Comparison of ENCODE assay signal across 1 cellular context in the genomic region with DNA sequence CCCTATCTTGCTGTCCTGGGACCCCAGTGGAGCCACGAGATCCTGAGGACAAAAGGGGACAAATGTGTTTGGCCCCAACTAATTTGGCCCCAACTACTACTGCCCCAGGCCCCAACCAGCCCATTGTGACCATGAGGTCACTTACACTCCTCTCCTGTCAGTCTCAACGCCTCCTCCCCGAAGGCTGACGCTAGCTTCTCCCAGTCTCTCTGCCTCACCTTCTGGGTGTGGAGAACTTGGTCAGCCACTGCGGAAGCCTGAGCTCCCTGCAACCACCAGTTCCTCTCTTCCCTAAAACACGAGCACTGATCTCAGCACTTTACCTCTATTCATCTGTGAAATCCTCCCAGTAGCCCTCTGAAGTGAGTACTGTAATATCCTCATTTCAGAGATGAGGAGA.
TF ChIP-seq lines count a peak whose summit lies in the region.

No MANE protein-coding gene starts in this region.

TF ChIP-seq in H1, 55 proteins besides CTCF, POLR2A, EP300 and RAD21:
- TF ChIP-seq, protein P1, sequence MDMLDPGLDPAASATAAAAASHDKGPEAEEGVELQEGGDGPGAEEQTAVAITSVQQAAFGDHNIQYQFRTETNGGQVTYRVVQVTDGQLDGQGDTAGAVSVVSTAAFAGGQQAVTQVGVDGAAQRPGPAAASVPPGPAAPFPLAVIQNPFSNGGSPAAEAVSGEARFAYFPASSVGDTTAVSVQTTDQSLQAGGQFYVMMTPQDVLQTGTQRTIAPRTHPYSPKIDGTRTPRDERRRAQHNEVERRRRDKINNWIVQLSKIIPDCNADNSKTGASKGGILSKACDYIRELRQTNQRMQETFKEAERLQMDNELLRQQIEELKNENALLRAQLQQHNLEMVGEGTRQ (IDR thresholded peaks at IDR 0.05; ENCODE audit: low read length), result no peak
- TF ChIP-seq SUZ12 (IDR thresholded peaks at IDR 0.05; ENCODE audit: low read length) (no peak), CREB1 (IDR thresholded peaks at IDR 0.05) (no peak), SIRT6 (IDR thresholded peaks at IDR 0.05; ENCODE audit: low read length) (no peak), TAF7 (optimal IDR thresholded peaks at IDR 0.05; ENCODE audit: borderline replicate concordance, low read depth, low read length) (no peak), PHF8 (conservative IDR thresholded peaks at IDR 0.05; ENCODE audit: low read depth, low read length) (no peak), CTBP2 (IDR thresholded peaks at IDR 0.05; ENCODE audit: borderline replicate concordance, insufficient read depth, insufficient read length, low read length) (no peak), EGR1 (IDR thresholded peaks at IDR 0.05; ENCODE audit: borderline replicate concordance, low read depth, low read length) (no peak), RNF2 (IDR thresholded peaks at IDR 0.05; ENCODE audit: borderline replicate concordance, low read depth, low read length, missing control alignments, poor library complexity, severe bottlenecking) (no peak), RXRA (IDR thresholded peaks at IDR 0.05; ENCODE audit: insufficient read depth, low read depth, low read length) (no peak), SP1 (IDR thresholded peaks at IDR 0.05; ENCODE audit: low read depth, low read length) (no peak), HDAC2 (IDR thresholded peaks at IDR 0.05; ENCODE audit: borderline replicate concordance in 1 of 2, low read depth in 2 of 2, low read length in 2 of 2) (no peak)
- TF ChIP-seq, protein P2, sequence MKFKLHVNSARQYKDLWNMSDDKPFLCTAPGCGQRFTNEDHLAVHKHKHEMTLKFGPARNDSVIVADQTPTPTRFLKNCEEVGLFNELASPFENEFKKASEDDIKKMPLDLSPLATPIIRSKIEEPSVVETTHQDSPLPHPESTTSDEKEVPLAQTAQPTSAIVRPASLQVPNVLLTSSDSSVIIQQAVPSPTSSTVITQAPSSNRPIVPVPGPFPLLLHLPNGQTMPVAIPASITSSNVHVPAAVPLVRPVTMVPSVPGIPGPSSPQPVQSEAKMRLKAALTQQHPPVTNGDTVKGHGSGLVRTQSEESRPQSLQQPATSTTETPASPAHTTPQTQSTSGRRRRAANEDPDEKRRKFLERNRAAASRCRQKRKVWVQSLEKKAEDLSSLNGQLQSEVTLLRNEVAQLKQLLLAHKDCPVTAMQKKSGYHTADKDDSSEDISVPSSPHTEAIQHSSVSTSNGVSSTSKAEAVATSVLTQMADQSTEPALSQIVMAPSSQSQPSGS (IDR thresholded peaks at IDR 0.05; ENCODE audit: low read length), result no peak
- TF ChIP-seq, protein P3, sequence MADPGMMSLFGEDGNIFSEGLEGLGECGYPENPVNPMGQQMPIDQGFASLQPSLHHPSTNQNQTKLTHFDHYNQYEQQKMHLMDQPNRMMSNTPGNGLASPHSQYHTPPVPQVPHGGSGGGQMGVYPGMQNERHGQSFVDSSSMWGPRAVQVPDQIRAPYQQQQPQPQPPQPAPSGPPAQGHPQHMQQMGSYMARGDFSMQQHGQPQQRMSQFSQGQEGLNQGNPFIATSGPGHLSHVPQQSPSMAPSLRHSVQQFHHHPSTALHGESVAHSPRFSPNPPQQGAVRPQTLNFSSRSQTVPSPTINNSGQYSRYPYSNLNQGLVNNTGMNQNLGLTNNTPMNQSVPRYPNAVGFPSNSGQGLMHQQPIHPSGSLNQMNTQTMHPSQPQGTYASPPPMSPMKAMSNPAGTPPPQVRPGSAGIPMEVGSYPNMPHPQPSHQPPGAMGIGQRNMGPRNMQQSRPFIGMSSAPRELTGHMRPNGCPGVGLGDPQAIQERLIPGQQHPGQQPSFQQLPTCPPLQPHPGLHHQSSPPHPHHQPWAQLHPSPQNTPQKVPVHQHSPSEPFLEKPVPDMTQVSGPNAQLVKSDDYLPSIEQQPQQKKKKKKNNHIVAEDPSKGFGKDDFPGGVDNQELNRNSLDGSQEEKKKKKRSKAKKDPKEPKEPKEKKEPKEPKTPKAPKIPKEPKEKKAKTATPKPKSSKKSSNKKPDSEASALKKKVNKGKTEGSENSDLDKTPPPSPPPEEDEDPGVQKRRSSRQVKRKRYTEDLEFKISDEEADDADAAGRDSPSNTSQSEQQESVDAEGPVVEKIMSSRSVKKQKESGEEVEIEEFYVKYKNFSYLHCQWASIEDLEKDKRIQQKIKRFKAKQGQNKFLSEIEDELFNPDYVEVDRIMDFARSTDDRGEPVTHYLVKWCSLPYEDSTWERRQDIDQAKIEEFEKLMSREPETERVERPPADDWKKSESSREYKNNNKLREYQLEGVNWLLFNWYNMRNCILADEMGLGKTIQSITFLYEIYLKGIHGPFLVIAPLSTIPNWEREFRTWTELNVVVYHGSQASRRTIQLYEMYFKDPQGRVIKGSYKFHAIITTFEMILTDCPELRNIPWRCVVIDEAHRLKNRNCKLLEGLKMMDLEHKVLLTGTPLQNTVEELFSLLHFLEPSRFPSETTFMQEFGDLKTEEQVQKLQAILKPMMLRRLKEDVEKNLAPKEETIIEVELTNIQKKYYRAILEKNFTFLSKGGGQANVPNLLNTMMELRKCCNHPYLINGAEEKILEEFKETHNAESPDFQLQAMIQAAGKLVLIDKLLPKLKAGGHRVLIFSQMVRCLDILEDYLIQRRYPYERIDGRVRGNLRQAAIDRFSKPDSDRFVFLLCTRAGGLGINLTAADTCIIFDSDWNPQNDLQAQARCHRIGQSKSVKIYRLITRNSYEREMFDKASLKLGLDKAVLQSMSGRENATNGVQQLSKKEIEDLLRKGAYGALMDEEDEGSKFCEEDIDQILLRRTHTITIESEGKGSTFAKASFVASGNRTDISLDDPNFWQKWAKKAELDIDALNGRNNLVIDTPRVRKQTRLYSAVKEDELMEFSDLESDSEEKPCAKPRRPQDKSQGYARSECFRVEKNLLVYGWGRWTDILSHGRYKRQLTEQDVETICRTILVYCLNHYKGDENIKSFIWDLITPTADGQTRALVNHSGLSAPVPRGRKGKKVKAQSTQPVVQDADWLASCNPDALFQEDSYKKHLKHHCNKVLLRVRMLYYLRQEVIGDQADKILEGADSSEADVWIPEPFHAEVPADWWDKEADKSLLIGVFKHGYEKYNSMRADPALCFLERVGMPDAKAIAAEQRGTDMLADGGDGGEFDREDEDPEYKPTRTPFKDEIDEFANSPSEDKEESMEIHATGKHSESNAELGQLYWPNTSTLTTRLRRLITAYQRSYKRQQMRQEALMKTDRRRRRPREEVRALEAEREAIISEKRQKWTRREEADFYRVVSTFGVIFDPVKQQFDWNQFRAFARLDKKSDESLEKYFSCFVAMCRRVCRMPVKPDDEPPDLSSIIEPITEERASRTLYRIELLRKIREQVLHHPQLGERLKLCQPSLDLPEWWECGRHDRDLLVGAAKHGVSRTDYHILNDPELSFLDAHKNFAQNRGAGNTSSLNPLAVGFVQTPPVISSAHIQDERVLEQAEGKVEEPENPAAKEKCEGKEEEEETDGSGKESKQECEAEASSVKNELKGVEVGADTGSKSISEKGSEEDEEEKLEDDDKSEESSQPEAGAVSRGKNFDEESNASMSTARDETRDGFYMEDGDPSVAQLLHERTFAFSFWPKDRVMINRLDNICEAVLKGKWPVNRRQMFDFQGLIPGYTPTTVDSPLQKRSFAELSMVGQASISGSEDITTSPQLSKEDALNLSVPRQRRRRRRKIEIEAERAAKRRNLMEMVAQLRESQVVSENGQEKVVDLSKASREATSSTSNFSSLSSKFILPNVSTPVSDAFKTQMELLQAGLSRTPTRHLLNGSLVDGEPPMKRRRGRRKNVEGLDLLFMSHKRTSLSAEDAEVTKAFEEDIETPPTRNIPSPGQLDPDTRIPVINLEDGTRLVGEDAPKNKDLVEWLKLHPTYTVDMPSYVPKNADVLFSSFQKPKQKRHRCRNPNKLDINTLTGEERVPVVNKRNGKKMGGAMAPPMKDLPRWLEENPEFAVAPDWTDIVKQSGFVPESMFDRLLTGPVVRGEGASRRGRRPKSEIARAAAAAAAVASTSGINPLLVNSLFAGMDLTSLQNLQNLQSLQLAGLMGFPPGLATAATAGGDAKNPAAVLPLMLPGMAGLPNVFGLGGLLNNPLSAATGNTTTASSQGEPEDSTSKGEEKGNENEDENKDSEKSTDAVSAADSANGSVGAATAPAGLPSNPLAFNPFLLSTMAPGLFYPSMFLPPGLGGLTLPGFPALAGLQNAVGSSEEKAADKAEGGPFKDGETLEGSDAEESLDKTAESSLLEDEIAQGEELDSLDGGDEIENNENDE (IDR thresholded peaks at IDR 0.05; ENCODE audit: insufficient replicate concordance, low read length), result no peak
